Comparison of ENCODE assay signal across 12 cellular contexts in the genomic region with DNA sequence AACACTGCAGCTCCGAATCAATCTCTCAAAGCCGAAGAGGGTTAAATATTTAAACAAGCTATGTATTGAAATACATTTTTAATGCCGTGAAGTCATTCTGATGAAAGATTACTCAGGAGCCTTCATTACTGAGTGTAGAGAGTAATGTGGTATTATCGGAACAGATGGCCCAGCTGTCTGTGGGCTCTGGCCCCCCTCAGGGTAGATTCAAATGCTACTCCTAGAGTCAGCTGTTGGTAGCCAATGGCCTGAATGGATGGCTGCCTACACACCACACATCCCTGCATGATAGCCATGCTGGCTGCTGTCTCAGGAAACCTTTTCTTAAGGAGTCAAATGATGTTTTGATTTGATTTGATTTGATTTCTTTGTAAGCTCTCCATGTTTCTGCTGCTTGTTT.
DNase-seq lines count a peak whose midpoint lies in the region; ATAC-seq and TF ChIP-seq lines count a peak whose summit lies in the region.
"Had no signal": no experiment of that assay in that cellular context is flagged by ENCODE, and none has a peak within 500 bp of the region (broad histone marks: within the 10 kb centered on the region; RNA-seq: fewer than 3 reads in every experiment).

No MANE protein-coding gene starts in this region.

- H3K4me2 ChIP-seq in neural progenitor cell (no peak overlapping the region), mammary epithelial cell (ENCODE audit: insufficient read depth, low read depth, low read length) (no peak overlapping the region)
- H3K4me2 ChIP-seq: A549 had no signal

- no peaks in the 10 kb centered on the region for H3F3A ChIP-seq in neural progenitor cell (ENCODE audit: low read depth)

- H3K36me3 Mint-ChIP-seq in neural progenitor cell, result no peaks in the 10 kb centered on the region
- H3K36me3 Mint-ChIP-seq: T-cell had no signal

- H3K27ac ChIP-seq in neural progenitor cell (no peak overlapping the region), left ventricle myocardium inferior (replicated peaks) (no peak overlapping the region), mammary epithelial cell (ENCODE audit: insufficient read depth, low read depth, low read length) (no peak overlapping the region)
- H3K27ac ChIP-seq: A549 had no signal

- no peaks in the 10 kb centered on the region for H3K4me1 Mint-ChIP-seq in neural progenitor cell
- H3K4me1 Mint-ChIP-seq: T-cell had no signal

- dilution Hi-C loops in mammary epithelial cell (cut with HindIII; ENCODE audit: low sequenced_read_pairs), result no loop called here

- H3K9me3 ChIP-seq in neural progenitor cell (ENCODE audit: low read depth) (no peaks in the 10 kb centered on the region), left ventricle myocardium inferior (replicated peaks) (no peaks in the 10 kb centered on the region), mammary epithelial cell (replicated peaks; ENCODE audit: insufficient read depth, low read length) (no peaks in the 10 kb centered on the region)
- H3K9me3 ChIP-seq: A549 had no signal

- no TSS peak for BruUV-seq in mammary epithelial cell (replicated peaks; lab: Mats Ljungman, UMichigan)

- no peaks in the 10 kb centered on the region for H3K27me3 Mint-ChIP-seq in neural progenitor cell (ENCODE audit: insufficient read depth, low read depth)
- H3K27me3 Mint-ChIP-seq: T-cell had no signal

- intact Hi-C loops in left ventricle myocardium inferior (cut with micrococcal nuclease), result no loop called here
- intact Hi-C loops in mammary epithelial cell (cut with micrococcal nuclease), result no loop called here

- no peaks in the 10 kb centered on the region for H3K79me2 ChIP-seq in neural progenitor cell (ENCODE audit: low read depth)
- H3K79me2 ChIP-seq in mammary epithelial cell (ENCODE audit: insufficient read depth, low read length), result no peaks in the 10 kb centered on the region

- in situ Hi-C loops in mammary epithelial cell (cut with MboI; ENCODE audit: low sequenced_read_pairs in 2 of 2), result no loop called here

- H3K9me3 Mint-ChIP-seq in neural progenitor cell, result peaks cover 3% of the 10 kb centered on the region

- WGBS in mammary epithelial cell (ENCODE audit: low coverage, missing lambda C conversion rate), result 72% methylated on average over 4 of the region's 4 CpGs

- H3K27me3 ChIP-seq in neural progenitor cell, result no peaks in the 10 kb centered on the region
- no peaks in the 10 kb centered on the region for H3K27me3 ChIP-seq in left ventricle myocardium inferior (ENCODE audit: low read depth)
- H3K27me3 ChIP-seq in mammary epithelial cell (ENCODE audit: insufficient read depth, low read length), result no peaks in the 10 kb centered on the region

- H4K20me1 ChIP-seq in neural progenitor cell (ENCODE audit: low read depth) (no peaks in the 10 kb centered on the region), mammary epithelial cell (ENCODE audit: insufficient read depth, low read length) (no peaks in the 10 kb centered on the region)

- H2AFZ ChIP-seq in neural progenitor cell (replicated peaks) (peak overlapping the region; percentile 21), mammary epithelial cell (ENCODE audit: low read depth, low read length) (no peak overlapping the region)

- H3K36me3 ChIP-seq in neural progenitor cell (no peaks in the 10 kb centered on the region), left ventricle myocardium inferior (no peaks in the 10 kb centered on the region), mammary epithelial cell (ENCODE audit: insufficient read depth, low read length) (no peaks in the 10 kb centered on the region)

- H3K4me1 ChIP-seq in neural progenitor cell (no peaks in the 10 kb centered on the region), left ventricle myocardium inferior (no peaks in the 10 kb centered on the region), mammary epithelial cell (ENCODE audit: insufficient read depth, low read length) (peaks cover 2% of the 10 kb centered on the region)
- H3K4me1 ChIP-seq: A549 had no signal

- ATAC-seq in SK-N-SH treated with all-trans-retinoic acid at 6 μM for 48 hours, result no peak
- ATAC-seq: A549, HepG2, T-cell had no signal

- DNase-seq in DMS 273 (lab: John Stamatoyannopoulos, UW; ENCODE audit: unreplicated experiment) (peak; percentile 83), NCI-H446 treated with DMSO at 0.1 percent for 48 hours (lab: John Stamatoyannopoulos, UW) (peak; percentile 67), neural progenitor cell (ENCODE audit: low spot score) (no peak), left ventricle myocardium inferior (no peak), mammary epithelial cell (no peak), NCI-H1417 treated with DMSO at 0.1 percent for 48 hours (lab: John Stamatoyannopoulos, UW) (no peak)
- DNase-seq: KG1, NCI-H1436, T-cell had no signal

- TF ChIP-seq CTCF in neural progenitor cell (IDR thresholded peaks at IDR 0.05) (no peak), left ventricle myocardium inferior (IDR thresholded peaks at IDR 0.05; ENCODE audit: borderline replicate concordance) (no peak), mammary epithelial cell (conservative IDR thresholded peaks at IDR 0.05 in 1 of 2, IDR thresholded peaks at IDR 0.05 in 1 of 2; ENCODE audit: extremely low read depth in 1 of 2, insufficient read depth in 1 of 2, low read depth in 1 of 2, low read length in 2 of 2) (no peak)

- H3K4me3 ChIP-seq in neural progenitor cell (no peak overlapping the region), left ventricle myocardium inferior (no peak overlapping the region), mammary epithelial cell (replicated peaks in 1 of 3; ENCODE audit: insufficient read depth in 1 of 3, low read depth in 2 of 3, low read length in 3 of 3) (no peak overlapping the region)
- H3K4me3 ChIP-seq: A549 had no signal

- CTCF ChIA-PET in mammary epithelial cell (lab: Charles Lee; ENCODE audit: low non-redundant PET), result no interaction called here

- H3K27ac Mint-ChIP-seq in neural progenitor cell, result no peak overlapping the region
- H3K27ac Mint-ChIP-seq: T-cell had no signal

- H3K9ac ChIP-seq in neural progenitor cell, result no peak overlapping the region
- H3K9ac ChIP-seq in mammary epithelial cell (ENCODE audit: insufficient read depth, low read length), result no peak overlapping the region

- H3K4me3 Mint-ChIP-seq in neural progenitor cell, result no peak overlapping the region
- H3K4me3 Mint-ChIP-seq: T-cell had no signal

TF ChIP-seq in SK-N-SH treated with all-trans-retinoic acid at 6 μM for 48 hours, 23 proteins besides CTCF, POLR2A, EP300 and RAD21:
- TF ChIP-seq, protein P1, sequence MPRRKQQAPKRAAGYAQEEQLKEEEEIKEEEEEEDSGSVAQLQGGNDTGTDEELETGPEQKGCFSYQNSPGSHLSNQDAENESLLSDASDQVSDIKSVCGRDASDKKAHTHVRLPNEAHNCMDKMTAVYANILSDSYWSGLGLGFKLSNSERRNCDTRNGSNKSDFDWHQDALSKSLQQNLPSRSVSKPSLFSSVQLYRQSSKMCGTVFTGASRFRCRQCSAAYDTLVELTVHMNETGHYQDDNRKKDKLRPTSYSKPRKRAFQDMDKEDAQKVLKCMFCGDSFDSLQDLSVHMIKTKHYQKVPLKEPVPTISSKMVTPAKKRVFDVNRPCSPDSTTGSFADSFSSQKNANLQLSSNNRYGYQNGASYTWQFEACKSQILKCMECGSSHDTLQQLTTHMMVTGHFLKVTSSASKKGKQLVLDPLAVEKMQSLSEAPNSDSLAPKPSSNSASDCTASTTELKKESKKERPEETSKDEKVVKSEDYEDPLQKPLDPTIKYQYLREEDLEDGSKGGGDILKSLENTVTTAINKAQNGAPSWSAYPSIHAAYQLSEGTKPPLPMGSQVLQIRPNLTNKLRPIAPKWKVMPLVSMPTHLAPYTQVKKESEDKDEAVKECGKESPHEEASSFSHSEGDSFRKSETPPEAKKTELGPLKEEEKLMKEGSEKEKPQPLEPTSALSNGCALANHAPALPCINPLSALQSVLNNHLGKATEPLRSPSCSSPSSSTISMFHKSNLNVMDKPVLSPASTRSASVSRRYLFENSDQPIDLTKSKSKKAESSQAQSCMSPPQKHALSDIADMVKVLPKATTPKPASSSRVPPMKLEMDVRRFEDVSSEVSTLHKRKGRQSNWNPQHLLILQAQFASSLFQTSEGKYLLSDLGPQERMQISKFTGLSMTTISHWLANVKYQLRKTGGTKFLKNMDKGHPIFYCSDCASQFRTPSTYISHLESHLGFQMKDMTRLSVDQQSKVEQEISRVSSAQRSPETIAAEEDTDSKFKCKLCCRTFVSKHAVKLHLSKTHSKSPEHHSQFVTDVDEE (CRISPR knock-in tag; IDR thresholded peaks at IDR 0.05), result 0 out of 2 replicates have a peak, but pooled peaks have one; percentile 22
- no peak for TF ChIP-seq PPARA (CRISPR knock-in tag; IDR thresholded peaks at IDR 0.05; ENCODE audit: borderline replicate concordance)
- TF ChIP-seq ISL1 (CRISPR knock-in tag; IDR thresholded peaks at IDR 0.05), result no peak
- TF ChIP-seq, protein P2, sequence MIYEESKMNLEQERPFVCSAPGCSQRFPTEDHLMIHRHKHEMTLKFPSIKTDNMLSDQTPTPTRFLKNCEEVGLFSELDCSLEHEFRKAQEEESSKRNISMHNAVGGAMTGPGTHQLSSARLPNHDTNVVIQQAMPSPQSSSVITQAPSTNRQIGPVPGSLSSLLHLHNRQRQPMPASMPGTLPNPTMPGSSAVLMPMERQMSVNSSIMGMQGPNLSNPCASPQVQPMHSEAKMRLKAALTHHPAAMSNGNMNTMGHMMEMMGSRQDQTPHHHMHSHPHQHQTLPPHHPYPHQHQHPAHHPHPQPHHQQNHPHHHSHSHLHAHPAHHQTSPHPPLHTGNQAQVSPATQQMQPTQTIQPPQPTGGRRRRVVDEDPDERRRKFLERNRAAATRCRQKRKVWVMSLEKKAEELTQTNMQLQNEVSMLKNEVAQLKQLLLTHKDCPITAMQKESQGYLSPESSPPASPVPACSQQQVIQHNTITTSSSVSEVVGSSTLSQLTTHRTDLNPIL (CRISPR knock-in tag; IDR thresholded peaks at IDR 0.05; ENCODE audit: low read depth), result no peak
- no peak for TF ChIP-seq ZNF565 (CRISPR knock-in tag; conservative IDR thresholded peaks at IDR 0.05; ENCODE audit: low read depth)
- 0 out of 2 replicates have a peak, but pooled peaks have one; percentile 59 for TF ChIP-seq TCF4 (CRISPR knock-in tag; IDR thresholded peaks at IDR 0.05; ENCODE audit: borderline replicate concordance)

Comparison
In these comparisons a context has a peak if more than half of its experiments do, and no peak if none do; other contexts are left out.
1. DNase-seq: peak in DMS 273 (single experiment) and NCI-H446 treated with DMSO at 0.1 percent for 48 hours (single experiment); none in neural progenitor cell (single experiment), left ventricle myocardium inferior (single experiment), mammary epithelial cell (single experiment) and NCI-H1417 treated with DMSO at 0.1 percent for 48 hours (single experiment).